Comparison of ENCODE assay signal across 8 cellular contexts in genomic region chr4:25913056-25913850, GRCh38. TPM values are rescaled to one million over a fixed set of nuclear protein-coding genes. Genes with fewer than 3 reads are reported as not detected.
DNase-seq lines count a peak whose midpoint lies in the region; ATAC-seq and TF ChIP-seq lines count a peak whose summit lies in the region.

No MANE protein-coding gene starts in this region.

- CTCF ChIA-PET in CD8-positive, alpha-beta T cell (lab: Charles Lee): interaction anchor here (1.5 to 4.0 kb wide), 3 partner anchors 55 to 407 kb away, joined by 3 to 19 read pairs (median 7); no protein-coding TSS in a partner anchor

- no peak for TF ChIP-seq CTCF in CD8-positive, alpha-beta T cell (IDR thresholded peaks at IDR 0.05)
- TF ChIP-seq CTCF in endodermal cell (conservative IDR thresholded peaks at IDR 0.05): no peak
- no peak for TF ChIP-seq CTCF in type B pancreatic cell (conservative IDR thresholded peaks at IDR 0.05)

- H3K4me3 ChIP-seq in CD8-positive, alpha-beta T cell (ENCODE audit: low read depth, low read length): peak overlapping the region; percentile 78
- peak overlapping the region; percentile 87 for H3K4me3 ChIP-seq in endodermal cell (ENCODE audit: low read length)
- H3K4me3 ChIP-seq in muscle layer of duodenum (ENCODE audit: low read depth in 1 of 2, low read length in 2 of 2): peak overlapping the region; percentile 82 to 96

- no peaks in the 10 kb centered on the region for H3K9me3 ChIP-seq in CD8-positive, alpha-beta T cell (ENCODE audit: low read length)
- H3K9me3 ChIP-seq in endodermal cell (ENCODE audit: control insufficient read depth, low read length): peaks cover 4% of the 10 kb centered on the region
- no peaks in the 10 kb centered on the region for H3K9me3 ChIP-seq in muscle layer of duodenum (ENCODE audit: control insufficient read depth in 1 of 2, low read length in 2 of 2)

- H3K4me1 ChIP-seq in CD8-positive, alpha-beta T cell (ENCODE audit: insufficient read depth, low read length): peaks cover 18% of the 10 kb centered on the region
- H3K4me1 ChIP-seq in endodermal cell (ENCODE audit: control insufficient read depth, insufficient read depth, low read length) (no peaks in the 10 kb centered on the region), muscle layer of duodenum (ENCODE audit: control insufficient read depth in 1 of 2, insufficient read depth in 2 of 2, low read length in 2 of 2) (peaks cover 11 to 14% of the 10 kb centered on the region in 2 donors)

- H3K4me1 Mint-ChIP-seq in CD8-positive, alpha-beta T cell (ENCODE audit: low read depth): peaks cover 24% of the 10 kb centered on the region
- H3K4me1 Mint-ChIP-seq in endodermal cell (peaks cover 7% of the 10 kb centered on the region), type B pancreatic cell (ENCODE audit: unreplicated experiment) (peaks cover 7% of the 10 kb centered on the region)

- peak overlapping the region; percentile 97 for H3K4me3 Mint-ChIP-seq in CD8-positive, alpha-beta T cell
- H3K4me3 Mint-ChIP-seq in endodermal cell (peak overlapping the region; percentile 95), type B pancreatic cell (peak overlapping the region; percentile 100)

- H3K9me3 Mint-ChIP-seq in CD8-positive, alpha-beta T cell: no peaks in the 10 kb centered on the region
- H3K9me3 Mint-ChIP-seq in endodermal cell (peaks cover 7% of the 10 kb centered on the region), type B pancreatic cell (peaks cover 15% of the 10 kb centered on the region)

- no peaks in the 10 kb centered on the region for H3K27me3 Mint-ChIP-seq in CD8-positive, alpha-beta T cell (ENCODE audit: low read depth)
- H3K27me3 Mint-ChIP-seq in endodermal cell (ENCODE audit: insufficient read depth): peaks cover 22% of the 10 kb centered on the region
- H3K27me3 Mint-ChIP-seq in type B pancreatic cell: peaks cover 31% of the 10 kb centered on the region

- peak overlapping the region; percentile 98 for H3K27ac Mint-ChIP-seq in CD8-positive, alpha-beta T cell
- H3K27ac Mint-ChIP-seq in endodermal cell: peak overlapping the region; percentile 94
- peak overlapping the region; percentile 97 for H3K27ac Mint-ChIP-seq in type B pancreatic cell

- H3K27me3 ChIP-seq in CD8-positive, alpha-beta T cell (ENCODE audit: insufficient read depth, low read length): no peaks in the 10 kb centered on the region
- H3K27me3 ChIP-seq in endodermal cell (ENCODE audit: control insufficient read depth, insufficient read depth, low read length, poor library complexity, severe bottlenecking) (no peaks in the 10 kb centered on the region), muscle layer of duodenum (ENCODE audit: low read depth, low read length) (no peaks in the 10 kb centered on the region)

- 9 to 19% methylated on average over 19 to 26 of the region's 26 CpGs for WGBS in endodermal cell (ENCODE audit: insufficient coverage in 1 of 2, insufficient read length in 1 of 2), 2 experiments

- H3K36me3 Mint-ChIP-seq in CD8-positive, alpha-beta T cell: peaks cover 10% of the 10 kb centered on the region
- peaks cover 7% of the 10 kb centered on the region for H3K36me3 Mint-ChIP-seq in endodermal cell (ENCODE audit: low read depth)
- H3K36me3 Mint-ChIP-seq in type B pancreatic cell: no peaks in the 10 kb centered on the region

- POLR2A ChIA-PET in CD8-positive, alpha-beta T cell (lab: Charles Lee): interaction anchor here (0.5 to 2.4 kb wide), 9 partner anchors 12 to 670 kb away, joined by 3 to 13 read pairs (median 3); partner anchors contain the start of gene TBC1D19

- DNase-seq in CD8-positive, alpha-beta T cell: peak in 6 of 7 experiments; percentile 18 to 67 (median 37)
- peak; percentile 6 to 14 for DNase-seq in activated CD4-positive, alpha-beta T cell treated with anti-CD3 and anti-CD28 coated beads for 4 hours
- DNase-seq in endodermal cell (no peak), type B pancreatic cell (ENCODE audit: extremely low spot score, unreplicated experiment) (no peak), NCI-H2107 treated with DMSO at 0.1 percent for 48 hours (lab: John Stamatoyannopoulos, UW; ENCODE audit: unreplicated experiment) (no peak)

- H3K36me3 ChIP-seq in CD8-positive, alpha-beta T cell (ENCODE audit: insufficient read depth, low read length): no peaks in the 10 kb centered on the region
- H3K36me3 ChIP-seq in endodermal cell (ENCODE audit: control insufficient read depth, insufficient read depth, low read length): no peaks in the 10 kb centered on the region
- no peaks in the 10 kb centered on the region for H3K36me3 ChIP-seq in muscle layer of duodenum (ENCODE audit: control insufficient read depth in 1 of 2, insufficient read depth in 2 of 2, low read length in 2 of 2)

- intact Hi-C loops in CD8-positive, alpha-beta T cell (cut with DNase I, micrococcal nuclease): loop anchor here (5.0 to 10.0 kb wide), 8 partner anchors 536 to 1331 kb away; partner anchors contain the start of genes ANAPC4 (in 1 of the 2), DHX15 (in 1 of the 2), PI4K2B (in 1 of the 2) and SEPSECS (in 1 of the 2)

- peak overlapping the region; percentile 61 for H3K9ac ChIP-seq in endodermal cell (ENCODE audit: extremely low read depth, low read length, poor library complexity, severe bottlenecking)

- H3K27ac ChIP-seq in CD8-positive, alpha-beta T cell (ENCODE audit: low read depth, low read length): peak overlapping the region; percentile 81
- H3K27ac ChIP-seq in endodermal cell (ENCODE audit: low read depth, low read length) (no peak overlapping the region), muscle layer of duodenum (ENCODE audit: low read length) (peak overlapping the region; percentile 90)

- peak; percentile 2 for ATAC-seq in CD8-positive, alpha-beta T cell
- ATAC-seq in GM19438 (IDR thresholded peaks at IDR 0.05; ENCODE audit: low read depth, unreplicated experiment) (peak; percentile 31), HG03460 (IDR thresholded peaks at IDR 0.05; ENCODE audit: unreplicated experiment) (peak; percentile 39)

RNA-seq across cellular contexts. Expression of gene SMIM20, which starts 0.8 kb away (rescaled TPM):
- 1 to 10 TPM; 7.5 to 9.8 TPM for total RNA-seq in CD8-positive, alpha-beta T cell
- 10 to 100 TPM; 35.9 to 40.8 TPM for total RNA-seq in endodermal cell
- polyA plus RNA-seq in endodermal cell (2013, experiment 1 of 2): 56.9 TPM
- polyA plus RNA-seq in endodermal cell (2013, experiment 2 of 2): 55.2 TPM
- total RNA-seq in type B pancreatic cell (ENCODE audit: low replicate concordance): 25.3 and 28.0 TPM in 2 replicates

RNA-seq across cellular contexts. Expression of gene SEL1L3, which starts 50.5 kb away (rescaled TPM):
- 10 to 100 TPM; 31.2 to 33.7 TPM for total RNA-seq in CD8-positive, alpha-beta T cell
- total RNA-seq in endodermal cell: 10 to 100 TPM; 14.9 to 24.5 TPM
- polyA plus RNA-seq in endodermal cell (2013, experiment 1 of 2): 17.4 TPM
- 15.2 TPM for polyA plus RNA-seq in endodermal cell (2013, experiment 2 of 2)
- total RNA-seq in type B pancreatic cell (ENCODE audit: low replicate concordance): 28.2 and 43.8 TPM in 2 replicates

Comparison
In these comparisons a context has a peak if more than half of its experiments do, and no peak if none do; other contexts are left out.
1. DNase-seq: peak in CD8-positive, alpha-beta T cell (6 of 7) and activated CD4-positive, alpha-beta T cell treated with anti-CD3 and anti-CD28 coated beads for 4 hours (2 of 2); none in endodermal cell (single experiment), type B pancreatic cell (single experiment) and NCI-H2107 treated with DMSO at 0.1 percent for 48 hours (single experiment).
2. Peak in every context shown above with its lines, with median percentiles within 50 percentile points of each other: ATAC-seq, H3K4me3 ChIP-seq, H3K27ac Mint-ChIP-seq and H3K4me3 Mint-ChIP-seq.